ENCODE assay signal across 8 cellular contexts in genomic region chr9:129482521-129483466, GRCh38.
DNase-seq lines count a peak whose midpoint lies in the region; ATAC-seq and TF ChIP-seq lines count a peak whose summit lies in the region.

No MANE protein-coding gene starts in this region.

- H3K9me3 Mint-ChIP-seq in HFFc6: no peaks in the 10 kb centered on the region

- CTCF ChIA-PET in mammary epithelial cell (lab: Charles Lee; ENCODE audit: low non-redundant PET): interaction anchor here (0.5 kb wide), 1 partner anchor 26 kb away, joined by 3 read pairs; no protein-coding TSS in a partner anchor
- CTCF ChIA-PET in OCI-LY7 (lab: Charles Lee; ENCODE audit: unreplicated experiment): no interaction called here

- peak; percentile 83 for DNase-seq in AG09319 (ENCODE audit: extremely low read depth, low read depth)
- peak; percentile 84 for DNase-seq in HFFc6
- peak; percentile 73 for DNase-seq in SK-N-DZ (ENCODE audit: low spot score)
- DNase-seq in mammary epithelial cell: peak; percentile 80
- DNase-seq in retina: peak; percentile 89
- no peak for DNase-seq in OCI-LY7 (ENCODE audit: low spot score)

- H3K4me1 Mint-ChIP-seq in HFFc6 (ENCODE audit: low read depth): peaks cover 83% of the 10 kb centered on the region

- BruUV-seq in mammary epithelial cell (replicated peaks; lab: Mats Ljungman, UMichigan): no TSS peak
- BruUV-seq in OCI-LY7 (replicated peaks; lab: Mats Ljungman, UMichigan): no TSS peak

- peaks cover 43% of the 10 kb centered on the region for H3K4me1 ChIP-seq in mammary epithelial cell (ENCODE audit: insufficient read depth, low read length)
- H3K4me1 ChIP-seq in OCI-LY7 (ENCODE audit: insufficient read depth, low read length, poor library complexity, severe bottlenecking): no peaks in the 10 kb centered on the region

- POLR2A ChIA-PET in OCI-LY7 (lab: Charles Lee): no interaction called here

- H3K4me2 ChIP-seq in mammary epithelial cell (ENCODE audit: insufficient read depth, low read depth, low read length) (peak overlapping the region; percentile 90), OCI-LY7 (ENCODE audit: low read length) (no peak overlapping the region)

- H3K36me3 ChIP-seq in mammary epithelial cell (ENCODE audit: insufficient read depth, low read length) (no peaks in the 10 kb centered on the region), OCI-LY7 (ENCODE audit: insufficient read depth, low read length) (no peaks in the 10 kb centered on the region)

- peak overlapping the region; percentile 66 for H2AFZ ChIP-seq in mammary epithelial cell (ENCODE audit: low read depth, low read length)
- no peak overlapping the region for H2AFZ ChIP-seq in OCI-LY7 (ENCODE audit: low read length)

- no peak for ATAC-seq in HG02588 (IDR thresholded peaks at IDR 0.05; ENCODE audit: unreplicated experiment)

- peak overlapping the region; percentile 80 for H3K9ac ChIP-seq in mammary epithelial cell (ENCODE audit: insufficient read depth, low read length)

- dilution Hi-C loops in mammary epithelial cell (cut with HindIII; ENCODE audit: low sequenced_read_pairs): loop anchor here (5.0 kb wide), 1 partner anchor 90 kb away; no protein-coding TSS in a partner anchor

- H3K27me3 Mint-ChIP-seq in HFFc6 (ENCODE audit: insufficient read depth): peaks cover 3% of the 10 kb centered on the region

- H3K36me3 Mint-ChIP-seq in HFFc6 (ENCODE audit: low read depth): no peaks in the 10 kb centered on the region

- H3K9me3 ChIP-seq in mammary epithelial cell (replicated peaks; ENCODE audit: insufficient read depth, low read length) (no peaks in the 10 kb centered on the region), iPS-18c (ENCODE audit: control insufficient read depth, insufficient read depth, low read length) (no peaks in the 10 kb centered on the region), OCI-LY7 (ENCODE audit: low read length) (no peaks in the 10 kb centered on the region)

- intact Hi-C loops in mammary epithelial cell (cut with micrococcal nuclease): loop anchor here (1.0 to 5.0 kb wide), 3 partner anchors 22 to 130 kb away; no protein-coding TSS in a partner anchor
- intact Hi-C loops in OCI-LY7 (cut with micrococcal nuclease; ENCODE audit: unreplicated experiment): no loop called here

- TF ChIP-seq CTCF in AG09319 (IDR thresholded peaks at IDR 0.05; ENCODE audit: low read depth, low read length): peak; percentile 23
- no peak for TF ChIP-seq CTCF in HFFc6 (IDR thresholded peaks at IDR 0.05)
- no peak for TF ChIP-seq CTCF in mammary epithelial cell (conservative IDR thresholded peaks at IDR 0.05 in 1 of 2, IDR thresholded peaks at IDR 0.05 in 1 of 2; ENCODE audit: extremely low read depth in 1 of 2, insufficient read depth in 1 of 2, low read depth in 1 of 2, low read length in 2 of 2)
- TF ChIP-seq CTCF in OCI-LY7 (conservative IDR thresholded peaks at IDR 0.05; ENCODE audit: low read length): no peak

- peak overlapping the region; percentile 99 for H3K27ac Mint-ChIP-seq in HFFc6

- 2% methylated on average over 12 of the region's 97 CpGs for WGBS in mammary epithelial cell (ENCODE audit: low coverage, missing lambda C conversion rate)

- H3K79me2 ChIP-seq in mammary epithelial cell (ENCODE audit: insufficient read depth, low read length) (no peaks in the 10 kb centered on the region), OCI-LY7 (ENCODE audit: insufficient read depth, low read depth, low read length) (no peaks in the 10 kb centered on the region)

- H3K27me3 ChIP-seq in mammary epithelial cell (ENCODE audit: insufficient read depth, low read length): no peaks in the 10 kb centered on the region

- no peaks in the 10 kb centered on the region for H3K9me2 ChIP-seq in OCI-LY7 (ENCODE audit: insufficient read depth, low read length)

- in situ Hi-C loops in mammary epithelial cell (cut with MboI; ENCODE audit: low sequenced_read_pairs in 2 of 2): loop anchor here in 1 of 2 donors (5.0 to 25.0 kb wide), 2 partner anchors 150 to 345 kb away; no protein-coding TSS in a partner anchor

- H3K27ac ChIP-seq in mammary epithelial cell (ENCODE audit: insufficient read depth, low read depth, low read length): peak overlapping the region; percentile 95
- H3K27ac ChIP-seq in OCI-LY7 (ENCODE audit: low read depth, low read length, poor library complexity, severe bottlenecking): no peak overlapping the region

- no peaks in the 10 kb centered on the region for H4K20me1 ChIP-seq in mammary epithelial cell (ENCODE audit: insufficient read depth, low read length)
- no peaks in the 10 kb centered on the region for H4K20me1 ChIP-seq in OCI-LY7 (ENCODE audit: insufficient read depth, low read length)

- H3K4me3 ChIP-seq in mammary epithelial cell (replicated peaks in 1 of 3; ENCODE audit: insufficient read depth in 1 of 3, low read depth in 2 of 3, low read length in 3 of 3) (peak overlapping the region; percentile 29 to 46 (median 32)), iPS-18c (ENCODE audit: insufficient read depth, low read depth, low read length) (peak overlapping the region; percentile 43), OCI-LY7 (ENCODE audit: low read depth, low read length, poor library complexity, severe bottlenecking) (no peak overlapping the region)

- H3K4me3 Mint-ChIP-seq in HFFc6: peak overlapping the region; percentile 72
